In the genomic region with DNA sequence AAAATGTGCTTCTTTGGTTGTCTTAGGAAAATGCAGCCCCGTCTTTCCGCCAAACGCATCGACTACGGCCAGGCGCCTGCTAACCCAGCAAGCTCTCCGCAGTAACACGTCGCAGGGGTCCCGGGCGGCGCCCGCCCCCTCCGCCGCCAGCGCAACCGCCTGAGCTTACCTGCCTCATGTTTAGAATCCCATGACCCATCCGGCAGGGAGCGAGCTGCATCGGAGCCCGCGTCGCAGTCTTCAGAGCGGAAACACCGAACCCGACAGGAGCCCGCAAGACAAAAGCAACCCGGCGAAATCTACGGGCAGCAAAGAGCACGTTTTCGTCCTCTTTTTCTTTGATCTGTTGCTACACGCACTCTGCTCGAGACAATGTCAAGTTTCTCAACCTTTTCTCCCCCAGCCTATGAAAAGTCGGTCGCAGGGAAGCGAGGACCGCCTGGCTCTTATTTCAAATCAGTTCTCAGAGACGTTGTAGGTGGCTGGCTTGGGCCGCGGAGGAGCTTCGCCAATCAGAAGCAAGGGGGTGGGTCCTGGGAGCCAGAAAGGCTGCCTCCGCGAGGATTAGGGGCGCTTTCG, we compare ENCODE assay signal across 8 cellular contexts.
A peak's percentile ranks its signal among the peaks of the same experiment; 100 is the strongest.
DNase-seq lines count a peak whose midpoint lies in the region.

Gene MID1 (minus strand): TSS at position 465 of the 579 bp plus-strand sequence. CDS start 53,038 bp downstream, outside the sequence.

- no peaks in the 10 kb centered on the region for H3K36me3 Mint-ChIP-seq in activated T-cell treated with anti-CD3 and anti-CD28 coated beads, Interleukin-2, amount 50 U/mL, for 24 hours (ENCODE audit: low read depth)

- no peak within 1 kb of the TSS for H2AFZ ChIP-seq in neuron (ENCODE audit: low read depth, low read length)

- DNase-seq in activated T-cell treated with anti-CD3 and anti-CD28 coated beads, Interleukin-2, amount 50 U/mL, for 24 hours, result no peak
- DNase-seq in activated T-cell treated with anti-CD3 and anti-CD28 coated beads for 4 hours (no peak), NCI-H1930 (lab: John Stamatoyannopoulos, UW) (peak; percentile 42 to 47), glomerular visceral epithelial cell (ENCODE audit: extremely low spot score) (peak; percentile 77)
- DNase-seq in activated naive CD4-positive, alpha-beta T cell treated with anti-CD3 and anti-CD28 coated beads, Interleukin-2, amount 50 U/mL, for 16 hours, result peak; percentile 8
- no peak for DNase-seq in activated CD4-positive, CD25-positive, alpha-beta regulatory T cell treated with anti-CD3 and anti-CD28 coated beads, Interleukin-2, amount 50 U/mL, for 72 hours
- no peak for DNase-seq in activated CD4-positive, CD25-positive, alpha-beta regulatory T cell (lab: John Stamatoyannopoulos, UW)

- H3K27me3 ChIP-seq in neuron (ENCODE audit: insufficient read depth, low read length), result no peaks in the 10 kb centered on the region

- no peaks in the 10 kb centered on the region for H3K36me3 ChIP-seq in neuron (ENCODE audit: insufficient read depth, low read length)

- H3K4me1 ChIP-seq in neuron (ENCODE audit: insufficient read depth, low read length), result peaks cover 35% of the 10 kb centered on the region

- H3K9me3 ChIP-seq in neuron (ENCODE audit: low read length), result no peaks in the 10 kb centered on the region

- peak within 1 kb of the TSS; percentile 75 for H3K4me3 ChIP-seq in neuron (ENCODE audit: low read length)

- peak within 1 kb of the TSS; percentile 61 for H3K4me3 Mint-ChIP-seq in activated T-cell treated with anti-CD3 and anti-CD28 coated beads, Interleukin-2, amount 50 U/mL, for 24 hours

- peaks cover 83% of the 10 kb centered on the region for H3K27me3 Mint-ChIP-seq in activated T-cell treated with anti-CD3 and anti-CD28 coated beads, Interleukin-2, amount 50 U/mL, for 24 hours

- H3K9me3 Mint-ChIP-seq in activated T-cell treated with anti-CD3 and anti-CD28 coated beads, Interleukin-2, amount 50 U/mL, for 24 hours, result no peaks in the 10 kb centered on the region

- H3K4me1 Mint-ChIP-seq in activated T-cell treated with anti-CD3 and anti-CD28 coated beads, Interleukin-2, amount 50 U/mL, for 24 hours (ENCODE audit: low read depth), result peaks cover 9% of the 10 kb centered on the region

- no peak within 1 kb of the TSS for H3K27ac Mint-ChIP-seq in activated T-cell treated with anti-CD3 and anti-CD28 coated beads, Interleukin-2, amount 50 U/mL, for 24 hours

Comparison
In these comparisons a context has a peak if more than half of its experiments do, and no peak if none do; other contexts are left out.
1. DNase-seq: peak in NCI-H1930 (2 of 2), activated naive CD4-positive, alpha-beta T cell treated with anti-CD3 and anti-CD28 coated beads, Interleukin-2, amount 50 U/mL, for 16 hours (single experiment) and glomerular visceral epithelial cell (single experiment); none in activated T-cell treated with anti-CD3 and anti-CD28 coated beads, Interleukin-2, amount 50 U/mL, for 24 hours (single experiment), activated T-cell treated with anti-CD3 and anti-CD28 coated beads for 4 hours (single experiment), activated CD4-positive, CD25-positive, alpha-beta regulatory T cell treated with anti-CD3 and anti-CD28 coated beads, Interleukin-2, amount 50 U/mL, for 72 hours (single experiment) and activated CD4-positive, CD25-positive, alpha-beta regulatory T cell (0 of 4).